11 cellular contexts compared by ENCODE assay signal in genomic region chr11:61545341-61545740, GRCh38. TPM values are rescaled to one million over a fixed set of nuclear protein-coding genes. Genes with fewer than 3 reads are reported as not detected.
DNase-seq lines count a peak whose midpoint lies in the region; ATAC-seq and TF ChIP-seq lines count a peak whose summit lies in the region.
"Had no signal": no experiment of that assay in that cellular context is flagged by ENCODE, and none has a peak within 500 bp of the region (broad histone marks: within the 10 kb centered on the region; RNA-seq: fewer than 3 reads in every experiment).

No MANE protein-coding gene starts in this region.

- H4K20me1 ChIP-seq in OCI-LY7 (ENCODE audit: insufficient read depth, low read length) = no peaks in the 10 kb centered on the region

- peaks cover 7% of the 10 kb centered on the region for H3K4me1 ChIP-seq in OCI-LY7 (ENCODE audit: insufficient read depth, low read length, poor library complexity, severe bottlenecking)

- intact Hi-C loops in OCI-LY7 (cut with micrococcal nuclease; ENCODE audit: unreplicated experiment) (no loop called here), posterior vena cava (cut with DNase I) (no loop called here)

- H3K4me3 ChIP-seq in OCI-LY7 (ENCODE audit: low read depth, low read length, poor library complexity, severe bottlenecking) = no peak overlapping the region
- H3K4me3 ChIP-seq in fibroblast of pulmonary artery (replicated peaks; ENCODE audit: low read depth, low read length) = no peak overlapping the region

- no peak overlapping the region for H2AFZ ChIP-seq in OCI-LY7 (ENCODE audit: low read length)

- no peak for DNase-seq in OCI-LY7 (ENCODE audit: low spot score)
- peak; percentile 16 for DNase-seq in fibroblast of pulmonary artery (ENCODE audit: low read depth)
- no peak for DNase-seq in posterior vena cava (ENCODE audit: low spot score)
- no peak for DNase-seq in NCI-H2029 (lab: John Stamatoyannopoulos, UW)
- DNase-seq in NCI-H774 (lab: John Stamatoyannopoulos, UW) = no peak
- DNase-seq: activated gamma-delta T cell treated with Interleukin-2 at 50 U/mL for 16 hours; CD8-positive, alpha-beta T cell; NCI-H1694 treated with DMSO at 0.1 percent for 48 hours had no signal

- H3K4me2 ChIP-seq in OCI-LY7 (ENCODE audit: low read length) = no peak overlapping the region

- H3K9me2 ChIP-seq in OCI-LY7 (ENCODE audit: insufficient read depth, low read length) = no peaks in the 10 kb centered on the region

- H3K27ac ChIP-seq in 22Rv1 = no peak overlapping the region
- H3K27ac ChIP-seq in OCI-LY7 (ENCODE audit: low read depth, low read length, poor library complexity, severe bottlenecking) = no peak overlapping the region

- ATAC-seq in GM18505 (IDR thresholded peaks at IDR 0.05; ENCODE audit: unreplicated experiment) = no peak
- ATAC-seq: CD8-positive, alpha-beta T cell had no signal

- no peaks in the 10 kb centered on the region for H3K36me3 ChIP-seq in OCI-LY7 (ENCODE audit: insufficient read depth, low read length)

- TF ChIP-seq CTCF in 22Rv1 (IDR thresholded peaks at IDR 0.05) = peak; percentile 71
- peak; percentile 62 for TF ChIP-seq CTCF in GM12872 (IDR thresholded peaks at IDR 0.05; ENCODE audit: insufficient read depth, low read depth, low read length)
- peak; percentile 70 for TF ChIP-seq CTCF in OCI-LY7 (conservative IDR thresholded peaks at IDR 0.05; ENCODE audit: low read length)
- peak; percentile 51 for TF ChIP-seq CTCF in fibroblast of pulmonary artery (IDR thresholded peaks at IDR 0.05; ENCODE audit: low read length, missing control alignments)

- POLR2A ChIA-PET in OCI-LY7 (lab: Charles Lee) = no interaction called here

- CTCF ChIA-PET in OCI-LY7 (lab: Charles Lee; ENCODE audit: unreplicated experiment) = no interaction called here

- no peaks in the 10 kb centered on the region for H3K79me2 ChIP-seq in OCI-LY7 (ENCODE audit: insufficient read depth, low read depth, low read length)

- H3K9me3 ChIP-seq in OCI-LY7 (ENCODE audit: low read length) = no peaks in the 10 kb centered on the region

- no TSS peak for BruUV-seq in OCI-LY7 (replicated peaks; lab: Mats Ljungman, UMichigan)

- TF ChIP-seq POLR2A in GM18505 (IDR thresholded peaks at IDR 0.05; ENCODE audit: borderline replicate concordance, extremely low read depth, insufficient read depth, insufficient read length) = no peak

RNA-seq across cellular contexts. Expression of gene SYT7, which starts 35.5 kb away (rescaled TPM):
- not detected in 2 replicates for total RNA-seq in OCI-LY7 (2014; rRNA removed; shearing (Covaris generic))
- total RNA-seq in OCI-LY7 (2022) = not detected in 2 replicates
- total RNA-seq in posterior vena cava = under 1 TPM; 0.71 to 0.93 TPM
- total RNA-seq: CD8-positive, alpha-beta T cell had no signal

RNA-seq across cellular contexts. Expression of gene LRRC10B, which starts 36.8 kb away (rescaled TPM):
- not detected in 2 replicates for total RNA-seq in OCI-LY7 (2014; rRNA removed; shearing (Covaris generic))
- not detected in 2 replicates for total RNA-seq in OCI-LY7 (2022)
- total RNA-seq in posterior vena cava = 1 to 10 TPM; 1.5 to 1.6 TPM
- total RNA-seq: CD8-positive, alpha-beta T cell had no signal
